24 cellular contexts compared by ENCODE assay signal in genomic region chr12:55748230-55748993, GRCh38. TPM values are rescaled to one million over a fixed set of nuclear protein-coding genes. Genes with fewer than 3 reads are reported as not detected.
DNase-seq lines count a peak whose midpoint lies in the region; ATAC-seq and TF ChIP-seq lines count a peak whose summit lies in the region.
"Had no signal": no experiment of that assay in that cellular context is flagged by ENCODE, and none has a peak within 500 bp of the region (broad histone marks: within the 10 kb centered on the region; RNA-seq: fewer than 3 reads in every experiment).

No MANE protein-coding gene starts in this region.

- no peak overlapping the region for H3K4me3 Mint-ChIP-seq in CD8-positive, alpha-beta T cell
- H3K4me3 Mint-ChIP-seq in T-helper 17 cell (no peak overlapping the region), naive B cell (no peak overlapping the region)
- H3K4me3 Mint-ChIP-seq: activated CD4-positive, alpha-beta T cell treated with anti-CD3 and anti-CD28 coated beads for 36 hours; activated T-cell treated with anti-CD3 and anti-CD28 coated beads, Interleukin-2, amount 50 U/mL, for 72 hours; immature natural killer cell; stimulated activated naive CD8-positive, alpha-beta T cell treated with anti-CD3 and anti-CD28 coated beads, Interleukin-15, amount 100 ng/mL, for 72 hours; T-helper 1 cell treated with Interleukin-12 subunit alpha and Interleukin-12 subunit beta and Interleukin-4 antibody, amounts not matched to agents 30 μg/mL and 1 μg/mL, for 36 hours had no signal

- H3K4me3 ChIP-seq in BLaER1 = no peak overlapping the region
- no peak overlapping the region for H3K4me3 ChIP-seq in CD8-positive, alpha-beta T cell (ENCODE audit: low read depth, low read length)
- H3K4me3 ChIP-seq: tibial artery had no signal

- H3K4me1 Mint-ChIP-seq in CD8-positive, alpha-beta T cell (ENCODE audit: low read depth) = peaks cover 25% of the 10 kb centered on the region
- H3K4me1 Mint-ChIP-seq in T-helper 17 cell = peaks cover 47% of the 10 kb centered on the region
- peaks cover 27 to 41% (median 33%) of the 10 kb centered on the region in 3 donors for H3K4me1 Mint-ChIP-seq in naive B cell

- H3K4me1 ChIP-seq in BLaER1 = peaks cover 23% of the 10 kb centered on the region
- H3K4me1 ChIP-seq in CD8-positive, alpha-beta T cell (ENCODE audit: insufficient read depth, low read length) = peaks cover 25% of the 10 kb centered on the region

- 0 out of 2 replicates have a peak overlapping the region, but pooled peaks have one; percentile 98 for H3K4me2 ChIP-seq in BLaER1

- H3K36me3 Mint-ChIP-seq in CD8-positive, alpha-beta T cell = peaks cover 47% of the 10 kb centered on the region
- peaks cover 3% of the 10 kb centered on the region for H3K36me3 Mint-ChIP-seq in T-helper 17 cell (ENCODE audit: low read depth)
- peaks cover 0 to 12% of the 10 kb centered on the region in 2 donors for H3K36me3 Mint-ChIP-seq in naive B cell

- DNase-seq in CD8-positive, alpha-beta T cell = no peak
- DNase-seq in T-helper 17 cell (no peak), naive B cell (no peak)
- no peak for DNase-seq in stimulated activated naive CD4-positive, alpha-beta T cell treated with Interleukin-2 at 50 U/mL for 16 hours (lab: John Stamatoyannopoulos, UW)
- DNase-seq in effector CD4-positive, alpha-beta T cell = no peak
- DNase-seq: activated CD4-positive, alpha-beta T cell treated with anti-CD3 and anti-CD28 coated beads for 36 hours; activated T-cell treated with anti-CD3 and anti-CD28 coated beads, Interleukin-2, amount 50 U/mL, for 72 hours; erythroblast; immature natural killer cell; mesendoderm; NCI-H1092; NCI-H1930; NCI-H526 treated with DMSO at 0.1 percent for 48 hours; stimulated activated CD4-positive, alpha-beta T cell treated with anti-CD3 and anti-CD28 coated beads, Interleukin-12 subunit alpha, Interleukin-12 subunit beta, amount 100 ng/mL, for 4 hours; stimulated activated CD4-positive, alpha-beta T cell treated with anti-CD3 and anti-CD28 coated beads, Interleukin-4, amount 100 ng/mL, for 4 hours; stimulated activated naive CD8-positive, alpha-beta T cell treated with anti-CD3 and anti-CD28 coated beads, Interleukin-15, amount 100 ng/mL, for 72 hours; tibial artery had no signal

- H3K27me3 Mint-ChIP-seq in CD8-positive, alpha-beta T cell (ENCODE audit: low read depth) = no peaks in the 10 kb centered on the region
- H3K27me3 Mint-ChIP-seq in T-helper 17 cell (no peaks in the 10 kb centered on the region), naive B cell (no peaks in the 10 kb centered on the region)
- H3K27me3 Mint-ChIP-seq: activated CD4-positive, alpha-beta T cell treated with anti-CD3 and anti-CD28 coated beads for 36 hours; stimulated activated naive CD8-positive, alpha-beta T cell treated with anti-CD3 and anti-CD28 coated beads, Interleukin-15, amount 100 ng/mL, for 72 hours had no signal

- no peaks in the 10 kb centered on the region for H3K27me3 ChIP-seq in BLaER1
- H3K27me3 ChIP-seq in CD8-positive, alpha-beta T cell (ENCODE audit: insufficient read depth, low read length) = no peaks in the 10 kb centered on the region
- H3K27me3 ChIP-seq: tibial artery had no signal

- H4K20me1 ChIP-seq in BLaER1 = peaks cover 58% of the 10 kb centered on the region

- no peaks in the 10 kb centered on the region for H3K9me3 Mint-ChIP-seq in CD8-positive, alpha-beta T cell
- H3K9me3 Mint-ChIP-seq in naive B cell = no peaks in the 10 kb centered on the region
- H3K9me3 Mint-ChIP-seq: activated T-cell treated with anti-CD3 and anti-CD28 coated beads, Interleukin-2, amount 50 U/mL, for 72 hours; immature natural killer cell; stimulated activated naive CD8-positive, alpha-beta T cell treated with anti-CD3 and anti-CD28 coated beads, Interleukin-15, amount 100 ng/mL, for 72 hours; T-helper 1 cell treated with Interleukin-12 subunit alpha and Interleukin-12 subunit beta and Interleukin-4 antibody, amounts not matched to agents 30 μg/mL and 1 μg/mL, for 36 hours had no signal

- CTCF ChIA-PET in CD8-positive, alpha-beta T cell (lab: Charles Lee) = interaction anchor here (0.7 to 2.1 kb wide), 8 partner anchors 10 to 281 kb away, joined by 3 to 20 read pairs (median 4); partner anchors contain the start of gene BLOC1S1

- no peak for ATAC-seq in CD8-positive, alpha-beta T cell
- ATAC-seq in T-helper 17 cell (no peak), naive B cell (ENCODE audit: low read depth in 2 of 2) (no peak), HG03135 (IDR thresholded peaks at IDR 0.05; ENCODE audit: unreplicated experiment) (no peak), GM21390 (IDR thresholded peaks at IDR 0.05; ENCODE audit: unreplicated experiment) (no peak)
- ATAC-seq: activated CD4-positive, alpha-beta T cell treated with anti-CD3 and anti-CD28 coated beads for 36 hours; activated T-cell treated with anti-CD3 and anti-CD28 coated beads, Interleukin-2, amount 50 U/mL, for 72 hours; right cardiac atrium; stimulated activated naive CD8-positive, alpha-beta T cell treated with anti-CD3 and anti-CD28 coated beads, Interleukin-15, amount 100 ng/mL, for 72 hours had no signal

- TF ChIP-seq CTCF in CD8-positive, alpha-beta T cell (IDR thresholded peaks at IDR 0.05) = no peak

- peaks cover 70% of the 10 kb centered on the region for H3K36me3 ChIP-seq in BLaER1
- peaks cover 18% of the 10 kb centered on the region for H3K36me3 ChIP-seq in CD8-positive, alpha-beta T cell (ENCODE audit: insufficient read depth, low read length)

- intact Hi-C loops in CD8-positive, alpha-beta T cell (cut with DNase I, micrococcal nuclease) = loop anchor here in 1 of 2 experiments (10.0 kb wide), 1 partner anchor 476 kb away; the partner anchor contains the start of genes NABP2 and RNF41

- H3K9ac ChIP-seq in BLaER1 = no peak overlapping the region
- H3K9ac ChIP-seq: parathyroid adenoma had no signal

- H3K27ac ChIP-seq in BLaER1 = no peak overlapping the region
- no peak overlapping the region for H3K27ac ChIP-seq in CD8-positive, alpha-beta T cell (ENCODE audit: low read depth, low read length)
- H3K27ac ChIP-seq: C4-2B, parathyroid adenoma, tibial artery had no signal

- H3K27ac Mint-ChIP-seq in CD8-positive, alpha-beta T cell = peak overlapping the region; percentile 67
- H3K27ac Mint-ChIP-seq in T-helper 17 cell = peak overlapping the region; percentile 86
- H3K27ac Mint-ChIP-seq in naive B cell = peak overlapping the region in 4 of 6 donors; percentile 15 to 79 (median 38)
- H3K27ac Mint-ChIP-seq: activated CD4-positive, alpha-beta T cell treated with anti-CD3 and anti-CD28 coated beads for 36 hours; stimulated activated naive CD8-positive, alpha-beta T cell treated with anti-CD3 and anti-CD28 coated beads, Interleukin-15, amount 100 ng/mL, for 72 hours; T-helper 1 cell treated with Interleukin-12 subunit alpha and Interleukin-12 subunit beta and Interleukin-4 antibody, amounts not matched to agents 30 μg/mL and 1 μg/mL, for 36 hours had no signal

- POLR2A ChIA-PET in CD8-positive, alpha-beta T cell (lab: Charles Lee) = interaction anchor here (0.6 to 0.8 kb wide), 3 partner anchors 10 to 81 kb away, joined by 3 to 5 read pairs (median 3); partner anchors contain the start of gene DNAJC14

- no peaks in the 10 kb centered on the region for H3K9me3 ChIP-seq in BLaER1
- no peaks in the 10 kb centered on the region for H3K9me3 ChIP-seq in CD8-positive, alpha-beta T cell (ENCODE audit: low read length)
- no peaks in the 10 kb centered on the region for H3K9me3 ChIP-seq in T-helper 17 cell (ENCODE audit: control insufficient read depth, low read length, poor library complexity, severe bottlenecking)
- H3K9me3 ChIP-seq: tibial artery had no signal

RNA-seq across cellular contexts. Expression of gene GDF11, which starts 5.5 kb away (rescaled TPM):
- 1 to 10 TPM; 4.3 to 4.6 TPM for total RNA-seq in CD8-positive, alpha-beta T cell
- total RNA-seq in T-helper 17 cell = 1 to 10 TPM; 6.7 to 9.5 TPM
- 1 to 10 TPM in 3 of 6 donors, under 1 TPM in 3; 0.40 to 1.4 (median 0.83) TPM for polyA plus RNA-seq in naive B cell (ENCODE audit: low read depth in 6 of 6)

RNA-seq across cellular contexts. Expression of gene CD63, which starts 19.6 kb away (rescaled TPM):
- total RNA-seq in CD8-positive, alpha-beta T cell = 10 to 100 TPM; 27.0 to 33.8 TPM
- total RNA-seq in T-helper 17 cell = 10 to 100 TPM; 83.3 to 83.9 TPM
- 100 to 1,000 TPM; 115 to 150 (median 142) TPM for polyA plus RNA-seq in naive B cell (ENCODE audit: low read depth in 6 of 6)

RNA-seq across cellular contexts. Expression of gene RDH5, which starts 28.2 kb away (rescaled TPM):
- 1 to 10 TPM; 5.5 to 7.8 TPM for total RNA-seq in CD8-positive, alpha-beta T cell
- 10 to 100 TPM; 12.9 to 13.8 TPM for total RNA-seq in T-helper 17 cell
- polyA plus RNA-seq in naive B cell (ENCODE audit: low read depth in 6 of 6) = 1 to 10 TPM in 3 of 6 donors, under 1 TPM in 2, not detected in 1; 0.61 to 3.1 (median 1.3) TPM

RNA-seq across cellular contexts. Expression of gene BLOC1S1, which starts 32.6 kb away (rescaled TPM):
- total RNA-seq in CD8-positive, alpha-beta T cell = 10 to 100 TPM; 29.4 to 29.6 TPM
- 10 to 100 TPM; 41.1 to 42.0 TPM for total RNA-seq in T-helper 17 cell
- polyA plus RNA-seq in naive B cell (ENCODE audit: low read depth in 6 of 6) = 100 to 1,000 TPM; 152 to 259 (median 180) TPM

RNA-seq across cellular contexts. Expression of gene ITGA7, which starts 40.7 kb away (rescaled TPM):
- total RNA-seq in CD8-positive, alpha-beta T cell = 1 to 10 TPM; 1.0 to 1.1 TPM
- 1 to 10 TPM in 1 of 2 donors, under 1 TPM in 1; 0.70 to 1.4 TPM for total RNA-seq in T-helper 17 cell
- polyA plus RNA-seq in naive B cell (ENCODE audit: low read depth in 6 of 6) = under 1 TPM in 2 of 6 donors, not detected in 4; 0.14 to 0.36 TPM
